ENCODE assay signal across 19 cellular contexts in genomic region chr11:61760946-61761345, GRCh38.
"Had no signal": no experiment of that assay in that cellular context is flagged by ENCODE, and none has a peak within 500 bp of the region (broad histone marks: within the 10 kb centered on the region; RNA-seq: fewer than 3 reads in every experiment).

No MANE protein-coding gene starts in this region.

- ATAC-seq: left cardiac atrium; mucosa of descending colon; naive thymus-derived CD8-positive, alpha-beta T cell; right cardiac atrium had no signal

- H3K9me3 Mint-ChIP-seq: activated CD4-positive, alpha-beta T cell treated with anti-CD3 and anti-CD28 coated beads, Interleukin-2, amount 10 ng/mL, durations not matched to agents 24 days and 14 days; activated T-helper 1 cell treated with anti-CD3 and anti-CD28 coated beads, Interleukin-12 subunit alpha, Interleukin-12 subunit beta, Interleukin-2, Interleukin-4 antibody, amounts not matched to agents 30 ng/mL and 10 ng/mL and 1 ng/mL, durations not matched to agents 14 hours and 24 hours and 36 hours; naive thymus-derived CD8-positive, alpha-beta T cell; T-helper 2 cell treated with Interferon-gamma antibody and Interleukin-4, amounts not matched to agents 5 μg/mL and 100 μg/mL, for 36 hours had no signal

- H3K27me3 Mint-ChIP-seq: progenitor cell of endocrine pancreas had no signal

- H3K9me3 ChIP-seq: mucosa of descending colon, neutrophil, testis, upper lobe of left lung had no signal

- H3K27me3 ChIP-seq: testis, upper lobe of left lung had no signal

- DNase-seq: activated CD4-positive, alpha-beta T cell treated with anti-CD3 and anti-CD28 coated beads, Interleukin-2, amount 10 ng/mL, durations not matched to agents 24 days and 14 days; activated CD4-positive, CD25-positive, alpha-beta regulatory T cell; activated CD8-positive, alpha-beta memory T cell treated with anti-CD3 and anti-CD28 coated beads for 24 hours; activated naive CD4-positive, alpha-beta T cell treated with Interleukin-2 at 50 U/mL for 16 hours; left cardiac atrium; mucosa of descending colon; naive thymus-derived CD8-positive, alpha-beta T cell; right cardiac atrium; stimulated activated CD4-positive, alpha-beta T cell treated with anti-CD3 and anti-CD28 coated beads, Interleukin-15, amount 100 ng/mL, for 24 hours; stimulated activated CD4-positive, alpha-beta T cell treated with anti-CD3 and anti-CD28 coated beads, Interleukin-4, amount 100 ng/mL, for 24 hours; stimulated activated naive CD4-positive, alpha-beta T cell treated with Interleukin-2 at 50 U/mL for 16 hours; testis had no signal

- H3K4me3 ChIP-seq: lung, mucosa of descending colon, skin epidermis, testis, upper lobe of left lung had no signal

- H3K4me3 Mint-ChIP-seq: activated CD4-positive, alpha-beta T cell treated with anti-CD3 and anti-CD28 coated beads, Interleukin-2, amount 10 ng/mL, durations not matched to agents 24 days and 14 days; activated T-helper 1 cell treated with anti-CD3 and anti-CD28 coated beads, Interleukin-12 subunit alpha, Interleukin-12 subunit beta, Interleukin-2, Interleukin-4 antibody, amounts not matched to agents 30 ng/mL and 10 ng/mL and 1 ng/mL, durations not matched to agents 14 hours and 24 hours and 36 hours; naive thymus-derived CD8-positive, alpha-beta T cell; T-helper 2 cell treated with Interferon-gamma antibody and Interleukin-4, amounts not matched to agents 5 μg/mL and 100 μg/mL, for 36 hours had no signal

- H3K36me3 ChIP-seq: neutrophil, upper lobe of left lung had no signal

- H3K36me3 Mint-ChIP-seq: naive thymus-derived CD8-positive, alpha-beta T cell had no signal

- H3K27ac ChIP-seq: neutrophil, skin epidermis, testis, upper lobe of left lung had no signal

- H3K27ac Mint-ChIP-seq: activated CD4-positive, alpha-beta T cell treated with anti-CD3 and anti-CD28 coated beads, Interleukin-2, amount 10 ng/mL, durations not matched to agents 24 days and 14 days; activated T-helper 1 cell treated with anti-CD3 and anti-CD28 coated beads, Interleukin-12 subunit alpha, Interleukin-12 subunit beta, Interleukin-2, Interleukin-4 antibody, amounts not matched to agents 30 ng/mL and 10 ng/mL and 1 ng/mL, durations not matched to agents 14 hours and 24 hours and 36 hours; T-helper 2 cell treated with Interferon-gamma antibody and Interleukin-4, amounts not matched to agents 5 μg/mL and 100 μg/mL, for 36 hours had no signal
